8 cellular contexts compared by ENCODE assay signal in the genomic region with DNA sequence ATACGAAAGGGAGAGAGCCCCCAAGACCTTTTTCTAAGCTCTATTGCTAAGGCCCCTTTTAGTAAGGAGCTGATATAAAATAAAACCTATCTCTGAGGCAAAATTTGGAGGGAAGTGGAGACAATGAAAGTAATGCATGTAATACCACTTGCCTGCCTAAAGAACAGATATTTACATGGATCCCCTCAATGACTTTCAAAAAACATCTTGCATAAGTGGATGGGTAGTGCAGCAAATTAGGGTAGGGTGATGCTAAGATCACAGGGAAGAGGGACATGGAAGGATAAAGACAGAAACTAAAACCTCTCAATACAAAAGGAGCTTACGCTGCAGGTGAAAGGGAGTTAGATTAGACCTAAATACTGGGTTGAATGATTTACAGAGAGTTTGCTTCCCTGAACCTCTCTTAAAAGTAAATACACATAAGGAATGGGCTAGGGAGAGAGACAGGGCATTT. TPM values are rescaled to one million over a fixed set of nuclear protein-coding genes. Genes with fewer than 3 reads are reported as not detected.
DNase-seq lines count a peak whose midpoint lies in the region; ATAC-seq and TF ChIP-seq lines count a peak whose summit lies in the region.

No MANE protein-coding gene starts in this region.

- peak overlapping the region; percentile 82 for H3K27ac ChIP-seq in KOPT-K1 (ENCODE audit: low read depth, low read length, poor library complexity, severe bottlenecking)
- peak overlapping the region; percentile 85 for H3K27ac ChIP-seq in naive thymus-derived CD4-positive, alpha-beta T cell (ENCODE audit: low read depth, low read length)

- intact Hi-C loops in naive thymus-derived CD4-positive, alpha-beta T cell (cut with micrococcal nuclease): no loop called here

- H3K9me3 Mint-ChIP-seq in central memory CD8-positive, alpha-beta T cell: no peaks in the 10 kb centered on the region
- H3K9me3 Mint-ChIP-seq in naive thymus-derived CD4-positive, alpha-beta T cell: no peaks in the 10 kb centered on the region

- peak overlapping the region; percentile 92 for H3K27ac Mint-ChIP-seq in central memory CD8-positive, alpha-beta T cell (ENCODE audit: low read depth)
- H3K27ac Mint-ChIP-seq in naive thymus-derived CD4-positive, alpha-beta T cell: peak overlapping the region; percentile 80 to 97 (median 93)

- POLR2A ChIA-PET in naive thymus-derived CD4-positive, alpha-beta T cell (lab: Charles Lee): interaction anchor here (0.6 to 4.4 kb wide), 7 partner anchors 9 to 255 kb away, joined by 3 to 67 read pairs (median 10); a partner anchor contains a TSS

- peak overlapping the region; percentile 84 for H3K4me3 Mint-ChIP-seq in central memory CD8-positive, alpha-beta T cell
- H3K4me3 Mint-ChIP-seq in naive thymus-derived CD4-positive, alpha-beta T cell: peak overlapping the region; percentile 85 to 94 (median 90)

- DNase-seq in AG10803 (ENCODE audit: low read depth) (no peak), GM03348 (ENCODE audit: low spot score) (no peak), ecto neural progenitor cell (ENCODE audit: low spot score) (no peak), NCI-H128 (lab: John Stamatoyannopoulos, UW; ENCODE audit: unreplicated experiment) (no peak), SW 1271 (lab: John Stamatoyannopoulos, UW) (no peak)
- no peak for DNase-seq in central memory CD8-positive, alpha-beta T cell (ENCODE audit: low spot score in 2 of 2)
- DNase-seq in naive thymus-derived CD4-positive, alpha-beta T cell: no peak

- H3K9me3 ChIP-seq in KOPT-K1 (ENCODE audit: insufficient read depth, low read length, poor library complexity, severe bottlenecking): no peaks in the 10 kb centered on the region
- no peaks in the 10 kb centered on the region for H3K9me3 ChIP-seq in naive thymus-derived CD4-positive, alpha-beta T cell (ENCODE audit: control insufficient read depth in 2 of 3, low read length in 3 of 3)

- H3K4me3 ChIP-seq in AG10803 (ENCODE audit: low read length): peak overlapping the region; percentile 91
- H3K4me3 ChIP-seq in naive thymus-derived CD4-positive, alpha-beta T cell (ENCODE audit: low read length): no peak overlapping the region

- no peak for TF ChIP-seq CTCF in AG10803 (conservative IDR thresholded peaks at IDR 0.05; ENCODE audit: low read length)

- CTCF ChIA-PET in naive thymus-derived CD4-positive, alpha-beta T cell (lab: Charles Lee): interaction anchor here (0.8 to 2.1 kb wide), 3 partner anchors 8 to 15 kb away, joined by 3 to 10 read pairs (median 3); a partner anchor contains a TSS

- H3K4me1 ChIP-seq in naive thymus-derived CD4-positive, alpha-beta T cell (ENCODE audit: control insufficient read depth in 2 of 2, insufficient read depth in 2 of 2, low read length in 2 of 2): peaks cover 9 to 10% of the 10 kb centered on the region in 2 donors

- no peak for ATAC-seq in central memory CD8-positive, alpha-beta T cell (replicated peaks; ENCODE audit: extremely low read depth, poor library complexity, severe bottlenecking)
- no peak for ATAC-seq in naive thymus-derived CD4-positive, alpha-beta T cell

- peaks cover 84% of the 10 kb centered on the region for H3K36me3 ChIP-seq in KOPT-K1 (ENCODE audit: insufficient read depth, low read length)
- H3K36me3 ChIP-seq in naive thymus-derived CD4-positive, alpha-beta T cell (ENCODE audit: control insufficient read depth in 2 of 3, insufficient read depth in 3 of 3, low read length in 3 of 3): peaks cover 4 to 68% (median 28%) of the 10 kb centered on the region in 3 experiments

- peaks cover 43% of the 10 kb centered on the region for H3K36me3 Mint-ChIP-seq in central memory CD8-positive, alpha-beta T cell (ENCODE audit: insufficient read depth)
- H3K36me3 Mint-ChIP-seq in naive thymus-derived CD4-positive, alpha-beta T cell: peaks cover 6 to 38% (median 25%) of the 10 kb centered on the region in 5 donors

- peaks cover 39% of the 10 kb centered on the region for H3K4me1 Mint-ChIP-seq in central memory CD8-positive, alpha-beta T cell
- H3K4me1 Mint-ChIP-seq in naive thymus-derived CD4-positive, alpha-beta T cell: peaks cover 21 to 38% (median 30%) of the 10 kb centered on the region in 7 donors

- no peaks in the 10 kb centered on the region for H3K27me3 ChIP-seq in naive thymus-derived CD4-positive, alpha-beta T cell (ENCODE audit: control insufficient read depth in 2 of 2, insufficient read depth in 2 of 2, low read length in 2 of 2)

- no peaks in the 10 kb centered on the region for H3K27me3 Mint-ChIP-seq in central memory CD8-positive, alpha-beta T cell
- no peaks in the 10 kb centered on the region for H3K27me3 Mint-ChIP-seq in naive thymus-derived CD4-positive, alpha-beta T cell

RNA-seq across cellular contexts. Expression of a gene that starts 1.1 kb away (rescaled TPM):
- total RNA-seq in naive thymus-derived CD4-positive, alpha-beta T cell: 10 to 100 TPM; 15.6 to 23.2 (median 19.2) TPM
- 1 to 10 TPM; 2.6 to 8.1 TPM for polyA plus RNA-seq in naive thymus-derived CD4-positive, alpha-beta T cell

RNA-seq across cellular contexts. Expression of a gene that starts 9.0 kb away (rescaled TPM):
- total RNA-seq in naive thymus-derived CD4-positive, alpha-beta T cell: 100 to 1,000 TPM in 3 of 5 experiments, 10 to 100 TPM in 2; 71.0 to 128 (median 111) TPM
- 100 to 1,000 TPM; 187 to 209 TPM for polyA plus RNA-seq in naive thymus-derived CD4-positive, alpha-beta T cell

RNA-seq across cellular contexts. Expression of a gene that starts 9.3 kb away (rescaled TPM):
- total RNA-seq in naive thymus-derived CD4-positive, alpha-beta T cell: 10 to 100 TPM; 36.5 to 56.1 (median 44.1) TPM
- 10 to 100 TPM; 23.8 to 42.2 TPM for polyA plus RNA-seq in naive thymus-derived CD4-positive, alpha-beta T cell

RNA-seq across cellular contexts. Expression of a gene that starts 22.8 kb away (rescaled TPM):
- total RNA-seq in naive thymus-derived CD4-positive, alpha-beta T cell: 100 to 1,000 TPM in 1 of 5 experiments, 10 to 100 TPM in 4; 68.0 to 106 (median 78.3) TPM
- polyA plus RNA-seq in naive thymus-derived CD4-positive, alpha-beta T cell: 10 to 100 TPM; 26.6 to 56.1 TPM

RNA-seq across cellular contexts. Expression of a gene that starts 30.0 kb away (rescaled TPM):
- 100 to 1,000 TPM in 1 of 5 experiments, 10 to 100 TPM in 4; 39.5 to 101 (median 45.1) TPM for total RNA-seq in naive thymus-derived CD4-positive, alpha-beta T cell
- polyA plus RNA-seq in naive thymus-derived CD4-positive, alpha-beta T cell: 100 to 1,000 TPM in 1 of 2 donors, 10 to 100 TPM in 1; 74.4 to 107 TPM
